11 cellular contexts compared by ENCODE assay signal in genomic region chr4:171639540-171639939, GRCh38.
DNase-seq lines count a peak whose midpoint lies in the region; ATAC-seq and TF ChIP-seq lines count a peak whose summit lies in the region.
"Had no signal": no experiment of that assay in that cellular context is flagged by ENCODE, and none has a peak within 500 bp of the region (broad histone marks: within the 10 kb centered on the region; RNA-seq: fewer than 3 reads in every experiment).

No MANE protein-coding gene starts in this region.

- H3K9me3 ChIP-seq in CD4-positive, alpha-beta memory T cell (ENCODE audit: control insufficient read depth in 1 of 2, low read length in 2 of 2): no peaks in the 10 kb centered on the region
- no peaks in the 10 kb centered on the region for H3K9me3 ChIP-seq in colonic mucosa

- intact Hi-C loops in CD4-positive, alpha-beta memory T cell (cut with micrococcal nuclease): no loop called here
- intact Hi-C loops in colonic mucosa (cut with DNase I): no loop called here

- TF ChIP-seq CTCF in WTC11 (IDR thresholded peaks at IDR 0.05): no peak
- no peak for TF ChIP-seq CTCF in colonic mucosa (IDR thresholded peaks at IDR 0.05)

- no peak overlapping the region for H3K27ac Mint-ChIP-seq in natural killer cell treated with Interleukin-12 subunit alpha and Interleukin-12 subunit beta and Interleukin-15 and Interleukin-18, amount 100 ng/mL, for 72 hours
- H3K27ac Mint-ChIP-seq in WTC11: no peak overlapping the region
- no peak overlapping the region for H3K27ac Mint-ChIP-seq in CD4-positive, alpha-beta memory T cell
- H3K27ac Mint-ChIP-seq: activated naive CD4-positive, alpha-beta T cell treated with anti-CD3 and anti-CD28 coated beads, Interleukin-2, amount 50 U/mL, for 24 hours had no signal

- ATAC-seq in GM19023 (IDR thresholded peaks at IDR 0.05; ENCODE audit: unreplicated experiment) (peak; percentile 88), GM21786 (IDR thresholded peaks at IDR 0.05; ENCODE audit: unreplicated experiment) (peak; percentile 92), HG03432 (IDR thresholded peaks at IDR 0.05; ENCODE audit: unreplicated experiment) (peak; percentile 96), WTC11 (no peak)
- peak; percentile 61 to 77 for ATAC-seq in natural killer cell treated with Interleukin-12 subunit alpha and Interleukin-12 subunit beta and Interleukin-15 and Interleukin-18, amount 100 ng/mL, for 72 hours
- ATAC-seq: K562, left colon had no signal

- H3K27ac ChIP-seq in CD4-positive, alpha-beta memory T cell (ENCODE audit: low read depth, low read length): no peak overlapping the region
- H3K27ac ChIP-seq in colonic mucosa: no peak overlapping the region

- no peaks in the 10 kb centered on the region for H3K36me3 Mint-ChIP-seq in natural killer cell treated with Interleukin-12 subunit alpha and Interleukin-12 subunit beta and Interleukin-15 and Interleukin-18, amount 100 ng/mL, for 72 hours
- no peaks in the 10 kb centered on the region for H3K36me3 Mint-ChIP-seq in WTC11
- no peaks in the 10 kb centered on the region for H3K36me3 Mint-ChIP-seq in CD4-positive, alpha-beta memory T cell
- H3K36me3 Mint-ChIP-seq: activated naive CD4-positive, alpha-beta T cell treated with anti-CD3 and anti-CD28 coated beads, Interleukin-2, amount 50 U/mL, for 24 hours had no signal

- H3K27me3 Mint-ChIP-seq in natural killer cell treated with Interleukin-12 subunit alpha and Interleukin-12 subunit beta and Interleukin-15 and Interleukin-18, amount 100 ng/mL, for 72 hours: no peaks in the 10 kb centered on the region
- no peaks in the 10 kb centered on the region; the same call in 1 of the 2 replicates for H3K27me3 Mint-ChIP-seq in WTC11 (ENCODE audit: low read depth)
- no peaks in the 10 kb centered on the region for H3K27me3 Mint-ChIP-seq in CD4-positive, alpha-beta memory T cell
- H3K27me3 Mint-ChIP-seq: activated naive CD4-positive, alpha-beta T cell treated with anti-CD3 and anti-CD28 coated beads, Interleukin-2, amount 50 U/mL, for 24 hours had no signal

- no peaks in the 10 kb centered on the region for H3K4me1 ChIP-seq in CD4-positive, alpha-beta memory T cell (ENCODE audit: insufficient read depth, low read length)
- no peaks in the 10 kb centered on the region for H3K4me1 ChIP-seq in colonic mucosa

- H3K4me1 Mint-ChIP-seq in natural killer cell treated with Interleukin-12 subunit alpha and Interleukin-12 subunit beta and Interleukin-15 and Interleukin-18, amount 100 ng/mL, for 72 hours (ENCODE audit: low read depth in 2 of 2): peaks cover 16 to 20% of the 10 kb centered on the region in 2 donors
- peaks cover 4% of the 10 kb centered on the region for H3K4me1 Mint-ChIP-seq in WTC11
- no peaks in the 10 kb centered on the region for H3K4me1 Mint-ChIP-seq in CD4-positive, alpha-beta memory T cell
- H3K4me1 Mint-ChIP-seq: activated naive CD4-positive, alpha-beta T cell treated with anti-CD3 and anti-CD28 coated beads, Interleukin-2, amount 50 U/mL, for 24 hours had no signal

- H3K4me3 ChIP-seq in CD4-positive, alpha-beta memory T cell (ENCODE audit: low read length in 2 of 2): no peak overlapping the region
- H3K4me3 ChIP-seq in colonic mucosa: no peak overlapping the region
- H3K4me3 ChIP-seq: K562 had no signal

- POLR2A ChIA-PET in WTC11 (lab: Charles Lee): no interaction called here
- POLR2A ChIA-PET in CD4-positive, alpha-beta memory T cell (lab: Charles Lee; ENCODE audit: partially characterized antibody): no interaction called here

- CTCF ChIA-PET in WTC11 (lab: Charles Lee): no interaction called here
- CTCF ChIA-PET in CD4-positive, alpha-beta memory T cell (lab: Charles Lee; ENCODE audit: partially characterized antibody): no interaction called here

- peak overlapping the region; percentile 29 for H3K4me3 Mint-ChIP-seq in natural killer cell treated with Interleukin-12 subunit alpha and Interleukin-12 subunit beta and Interleukin-15 and Interleukin-18, amount 100 ng/mL, for 72 hours
- H3K4me3 Mint-ChIP-seq in WTC11: no peak overlapping the region
- no peak overlapping the region for H3K4me3 Mint-ChIP-seq in CD4-positive, alpha-beta memory T cell
- H3K4me3 Mint-ChIP-seq: activated naive CD4-positive, alpha-beta T cell treated with anti-CD3 and anti-CD28 coated beads, Interleukin-2, amount 50 U/mL, for 24 hours had no signal

- peaks cover 4% of the 10 kb centered on the region for H3K9me3 Mint-ChIP-seq in natural killer cell treated with Interleukin-12 subunit alpha and Interleukin-12 subunit beta and Interleukin-15 and Interleukin-18, amount 100 ng/mL, for 72 hours
- H3K9me3 Mint-ChIP-seq in WTC11: peaks cover 6% of the 10 kb centered on the region; the same call in 1 of the 2 replicates
- H3K9me3 Mint-ChIP-seq in CD4-positive, alpha-beta memory T cell: peaks cover 0 to 9% (median 4%) of the 10 kb centered on the region in 8 donors
- H3K9me3 Mint-ChIP-seq: activated naive CD4-positive, alpha-beta T cell treated with anti-CD3 and anti-CD28 coated beads, Interleukin-2, amount 50 U/mL, for 24 hours had no signal

- H3K36me3 ChIP-seq in CD4-positive, alpha-beta memory T cell (ENCODE audit: insufficient read depth, low read length): no peaks in the 10 kb centered on the region
- H3K36me3 ChIP-seq in colonic mucosa: no peaks in the 10 kb centered on the region

- no peak for DNase-seq in natural killer cell treated with Interleukin-12 subunit alpha and Interleukin-12 subunit beta and Interleukin-15 and Interleukin-18, amount 100 ng/mL, for 72 hours (ENCODE audit: low spot score)
- DNase-seq in WTC11 (ENCODE audit: low spot score) (no peak), T-helper 9 cell (no peak), colonic mucosa (no peak)
- DNase-seq in CD4-positive, alpha-beta memory T cell: no peak
- DNase-seq: left colon had no signal

- H3K27me3 ChIP-seq in CD4-positive, alpha-beta memory T cell (ENCODE audit: insufficient read depth, low read length): no peaks in the 10 kb centered on the region
- no peaks in the 10 kb centered on the region for H3K27me3 ChIP-seq in colonic mucosa

- H3K9ac ChIP-seq in colonic mucosa (ENCODE audit: low read depth in 2 of 2, low read length in 2 of 2): no peak overlapping the region

TF ChIP-seq in WTC11, 78 proteins besides CTCF, POLR2A, EP300 and RAD21 (continues in another document):
- TF ChIP-seq SMAD4 (CRISPR knock-in tag; IDR thresholded peaks at IDR 0.05) (no peak), MAX (CRISPR knock-in tag; IDR thresholded peaks at IDR 0.05) (no peak), TP53 (CRISPR knock-in tag; IDR thresholded peaks at IDR 0.05) (no peak), KAT7 (CRISPR knock-in tag; IDR thresholded peaks at IDR 0.05; ENCODE audit: borderline replicate concordance) (no peak), RELA (CRISPR knock-in tag; IDR thresholded peaks at IDR 0.05; ENCODE audit: borderline replicate concordance) (no peak), MYBL2 (CRISPR knock-in tag; IDR thresholded peaks at IDR 0.05) (no peak), ARID4B (CRISPR knock-in tag; IDR thresholded peaks at IDR 0.05; ENCODE audit: borderline replicate concordance) (no peak), ZBTB43 (CRISPR knock-in tag; IDR thresholded peaks at IDR 0.05) (no peak)
